8 cellular contexts compared by ENCODE assay signal in genomic region chr12:106955377-106956047, GRCh38. TPM values are rescaled to one million over a fixed set of nuclear protein-coding genes. Genes with fewer than 3 reads are reported as not detected.
DNase-seq lines count a peak whose midpoint lies in the region; ATAC-seq lines count a peak whose summit lies in the region.

Gene TMEM263 (plus strand): TSS chr12:106955907. CDS start chr12:106967117, 11,210 bp downstream.

- H3K36me3 ChIP-seq in muscle layer of colon (ENCODE audit: insufficient read depth, low read length) = no peaks in the 10 kb centered on the region

- DNase-seq in DMS114 treated with DMSO at 0.1 percent for 48 hours (lab: John Stamatoyannopoulos, UW; ENCODE audit: unreplicated experiment) (peak; percentile 94), HuH-7.5 (ENCODE audit: low spot score) (peak; percentile 86), OCI-M2 (lab: John Stamatoyannopoulos, UW; ENCODE audit: unreplicated experiment) (peak; percentile 42)
- DNase-seq in activated T-cell treated with anti-CD3 and anti-CD28 coated beads, Interleukin-2, amount 50 U/mL, for 4 hours = peak; percentile 90
- DNase-seq in stimulated activated CD8-positive, alpha-beta memory T cell treated with anti-CD3 and anti-CD28 coated beads, Interleukin-7, amount 100 ng/mL, for 1 hour (ENCODE audit: low read depth in 2 of 2) = peak; percentile 87 to 88

- peak within 1 kb of the TSS; percentile 95 for H3K4me3 Mint-ChIP-seq in activated T-cell treated with anti-CD3 and anti-CD28 coated beads, Interleukin-2, amount 50 U/mL, for 4 hours

- H3K36me3 Mint-ChIP-seq in activated T-cell treated with anti-CD3 and anti-CD28 coated beads, Interleukin-2, amount 50 U/mL, for 4 hours (ENCODE audit: insufficient read depth) = peaks cover 2% of the 10 kb centered on the region

- peaks cover 27% of the 10 kb centered on the region for H3K4me1 Mint-ChIP-seq in activated T-cell treated with anti-CD3 and anti-CD28 coated beads, Interleukin-2, amount 50 U/mL, for 4 hours (ENCODE audit: low read depth)

- no peaks in the 10 kb centered on the region for H3K9me3 ChIP-seq in muscle layer of colon (ENCODE audit: low read length)

- peak within 1 kb of the TSS; percentile 47 for H3K9ac ChIP-seq in muscle layer of colon (ENCODE audit: low read length)

- ATAC-seq in GM21526 (IDR thresholded peaks at IDR 0.05; ENCODE audit: low FRiP score, unreplicated experiment) = peak; percentile 71
- peak; percentile 80 to 82 for ATAC-seq in activated T-cell treated with anti-CD3 and anti-CD28 coated beads, Interleukin-2, amount 50 U/mL, for 4 hours
- ATAC-seq in esophagus mucosa = peak; percentile 92

- peak within 1 kb of the TSS; percentile 95 for H3K27ac ChIP-seq in muscle layer of colon (ENCODE audit: low read depth, low read length)

- H3K27me3 ChIP-seq in muscle layer of colon (ENCODE audit: control insufficient read depth in 1 of 2, insufficient read depth in 2 of 2, low read length in 2 of 2) = no peaks in the 10 kb centered on the region

- H3K9me3 Mint-ChIP-seq in activated T-cell treated with anti-CD3 and anti-CD28 coated beads, Interleukin-2, amount 50 U/mL, for 4 hours = no peaks in the 10 kb centered on the region

- H3K27me3 Mint-ChIP-seq in activated T-cell treated with anti-CD3 and anti-CD28 coated beads, Interleukin-2, amount 50 U/mL, for 4 hours (ENCODE audit: low read depth) = no peaks in the 10 kb centered on the region

- H3K4me3 ChIP-seq in muscle layer of colon (ENCODE audit: low read depth in 1 of 2, low read length in 2 of 2) = peak within 1 kb of the TSS; percentile 78 to 97

- H3K4me1 ChIP-seq in muscle layer of colon (ENCODE audit: insufficient read depth, low read length) = peaks cover 24% of the 10 kb centered on the region

RNA-seq across cellular contexts. Expression of gene TMEM263, which starts in this region (rescaled TPM):
- 10 to 100 TPM; 13.5 to 16.2 (median 16.1) TPM for total RNA-seq in activated T-cell treated with anti-CD3 and anti-CD28 coated beads, Interleukin-2, amount 50 U/mL, for 4 hours
- total RNA-seq in esophagus mucosa = 4.3 TPM

Comparison
In these comparisons a context has a peak if more than half of its experiments do, and no peak if none do; other contexts are left out.
1. Peak in every context shown above with its lines: DNase-seq, ATAC-seq, H3K4me3 ChIP-seq and H3K27ac ChIP-seq.
2. DNase-seq: peak in every context shown above with its lines; median percentile 94 in DMS114 treated with DMSO at 0.1 percent for 48 hours; 90 in activated T-cell treated with anti-CD3 and anti-CD28 coated beads, Interleukin-2, amount 50 U/mL, for 4 hours; 88 in stimulated activated CD8-positive, alpha-beta memory T cell treated with anti-CD3 and anti-CD28 coated beads, Interleukin-7, amount 100 ng/mL, for 1 hour; 86 in HuH-7.5; 42 in OCI-M2.